Comparison of ENCODE assay signal across 35 cellular contexts in the genomic region with DNA sequence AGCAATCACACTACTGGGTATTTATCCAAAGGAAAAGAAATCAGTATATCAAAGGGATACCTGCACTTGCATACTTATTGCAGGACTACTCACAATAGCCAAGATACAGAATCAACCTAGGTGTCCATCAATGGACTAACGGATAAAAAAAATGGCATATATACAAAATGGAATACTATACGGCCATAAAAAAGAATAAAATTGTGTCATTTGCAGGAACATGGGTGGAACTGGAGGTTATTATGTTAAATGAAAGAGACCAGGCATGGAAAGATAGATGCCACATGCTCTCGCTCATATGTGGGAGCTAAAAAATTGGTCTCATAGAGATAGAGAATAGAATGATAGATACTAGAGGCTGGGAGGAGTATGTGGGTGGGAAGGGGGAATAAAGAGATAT.
"Had no signal": no experiment of that assay in that cellular context is flagged by ENCODE, and none has a peak within 500 bp of the region (broad histone marks: within the 10 kb centered on the region; RNA-seq: fewer than 3 reads in every experiment).

No MANE protein-coding gene starts in this region.

- H3K9me3 ChIP-seq: MG63 had no signal

- H3K27me3 ChIP-seq: MG63 had no signal

- H3K4me3 ChIP-seq: MG63 had no signal

- DNase-seq: Karpas-422, Kasumi-1, MG63, MM.1S, MV-4-11, NCI-H1048, NCI-H1092, NCI-H1092 treated with DMSO at 0.1 percent for 48 hours, NCI-H1105, NCI-H1105 treated with DMSO at 0.1 percent for 48 hours, NCI-H1417, NCI-H1417 treated with DMSO at 0.1 percent for 48 hours, NCI-H1436, NCI-H1436 treated with DMSO at 0.1 percent for 48 hours, NCI-H146, NCI-H1694, NCI-H1694 treated with DMSO at 0.1 percent for 48 hours, NCI-H187, NCI-H187 treated with DMSO at 0.1 percent for 48 hours, NCI-H1930, NCI-H2029, NCI-H2029 treated with DMSO at 0.1 percent for 48 hours, NCI-H2081, NCI-H2081 treated with DMSO at 0.1 percent for 48 hours, NCI-H2107, NCI-H2171, NCI-H2171 treated with DMSO at 0.1 percent for 48 hours, NCI-H2227 treated with DMSO at 0.1 percent for 48 hours, NCI-H226, NCI-H345, NCI-H446, NCI-H446 treated with DMSO at 0.1 percent for 48 hours, NCI-H510A, NCI-H510A treated with DMSO at 0.1 percent for 48 hours, NCI-H524 had no signal

- H3K36me3 ChIP-seq: MG63 had no signal
